8 cellular contexts compared by ENCODE assay signal in the genomic region with DNA sequence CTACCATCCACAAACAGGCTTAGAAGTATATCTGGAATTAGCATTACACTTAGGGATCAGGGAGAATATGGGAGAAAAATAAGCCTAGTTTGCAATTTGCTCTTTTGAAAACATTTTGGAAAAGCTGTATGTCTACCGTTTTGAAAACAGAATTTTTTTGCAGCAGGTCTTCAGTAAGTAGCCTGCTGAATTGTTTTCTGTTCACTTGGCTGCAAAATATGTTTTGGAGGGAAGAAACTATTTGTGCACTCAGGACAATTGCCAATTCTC. TPM values are rescaled to one million over a fixed set of nuclear protein-coding genes. Genes with fewer than 3 reads are reported as not detected.
DNase-seq lines count a peak whose midpoint lies in the region; ATAC-seq lines count a peak whose summit lies in the region.

No MANE protein-coding gene starts in this region.

- peaks cover 11% of the 10 kb centered on the region for H3K36me3 Mint-ChIP-seq in activated CD4-positive, alpha-beta memory T cell treated with anti-CD3 and anti-CD28 coated beads for 36 hours

- no peaks in the 10 kb centered on the region for H3K9me3 Mint-ChIP-seq in activated CD4-positive, alpha-beta memory T cell treated with anti-CD3 and anti-CD28 coated beads for 36 hours

- H3K27me3 Mint-ChIP-seq in activated CD4-positive, alpha-beta memory T cell treated with anti-CD3 and anti-CD28 coated beads for 36 hours, result no peaks in the 10 kb centered on the region

- H3K27me3 ChIP-seq in right cardiac atrium (ENCODE audit: control insufficient read depth, insufficient read depth) (no peaks in the 10 kb centered on the region), stomach smooth muscle (ENCODE audit: control insufficient read depth in 1 of 2, insufficient read depth in 2 of 2, low read length in 2 of 2) (no peaks in the 10 kb centered on the region)

- WGBS in right cardiac atrium, result 3% methylated on average over 1 of the region's 1 CpG

- H3K9me3 ChIP-seq in right cardiac atrium (ENCODE audit: control insufficient read depth, low read length) (no peaks in the 10 kb centered on the region), stomach smooth muscle (ENCODE audit: control insufficient read depth in 2 of 2, low read length in 2 of 2) (no peaks in the 10 kb centered on the region)

- peaks cover 0 to 2% of the 10 kb centered on the region in 2 donors for H3K36me3 ChIP-seq in stomach smooth muscle (ENCODE audit: control insufficient read depth in 2 of 2, insufficient read depth in 2 of 2, low read length in 2 of 2)

- H3K27ac Mint-ChIP-seq in activated CD4-positive, alpha-beta memory T cell treated with anti-CD3 and anti-CD28 coated beads for 36 hours, result peak overlapping the region; percentile 93

- peaks cover 15% of the 10 kb centered on the region for H3K4me1 ChIP-seq in right cardiac atrium (ENCODE audit: control insufficient read depth, insufficient read depth, low read length)
- H3K4me1 ChIP-seq in stomach smooth muscle (ENCODE audit: control insufficient read depth, insufficient read depth, low read length), result peaks cover 15% of the 10 kb centered on the region

- peak overlapping the region; percentile 67 for H3K4me3 Mint-ChIP-seq in activated CD4-positive, alpha-beta memory T cell treated with anti-CD3 and anti-CD28 coated beads for 36 hours

- H3K27ac ChIP-seq in right cardiac atrium (ENCODE audit: low read length) (peak overlapping the region; percentile 98), stomach smooth muscle (ENCODE audit: low read length) (peak overlapping the region; percentile 84)

- DNase-seq in NCI-H748 (lab: John Stamatoyannopoulos, UW; ENCODE audit: unreplicated experiment) (peak; percentile 72), NCI-H748 treated with DMSO at 0.1 percent for 48 hours (lab: John Stamatoyannopoulos, UW) (no peak), right cardiac atrium (no peak)
- DNase-seq in activated CD4-positive, alpha-beta memory T cell treated with anti-CD3 and anti-CD28 coated beads for 36 hours, result no peak

- H3K4me1 Mint-ChIP-seq in activated CD4-positive, alpha-beta memory T cell treated with anti-CD3 and anti-CD28 coated beads for 36 hours (ENCODE audit: low read depth), result peaks cover 55% of the 10 kb centered on the region

- CTCF ChIA-PET in activated CD4-positive, alpha-beta memory T cell treated with anti-CD3 and anti-CD28 coated beads for 36 hours (lab: Charles Lee), result interaction anchor here (1.0 to 2.3 kb wide), 6 partner anchors 11 to 100 kb away, joined by 3 to 20 read pairs (median 4); a partner anchor contains a TSS

- ATAC-seq in right cardiac atrium, result no peak
- no peak for ATAC-seq in GM19395 (IDR thresholded peaks at IDR 0.05; ENCODE audit: unreplicated experiment)
- no peak for ATAC-seq in GM19351 (IDR thresholded peaks at IDR 0.05; ENCODE audit: unreplicated experiment)
- ATAC-seq in HG03135 (IDR thresholded peaks at IDR 0.05; ENCODE audit: unreplicated experiment), result no peak

- POLR2A ChIA-PET in activated CD4-positive, alpha-beta memory T cell treated with anti-CD3 and anti-CD28 coated beads for 36 hours (lab: Charles Lee), result interaction anchor here (0.6 to 3.4 kb wide), 11 partner anchors 8 to 474 kb away, joined by 3 to 52 read pairs (median 4); a partner anchor contains a TSS

- H3K9ac ChIP-seq in stomach smooth muscle (ENCODE audit: low read length in 2 of 2), result peak overlapping the region; percentile 35 to 48

- intact Hi-C loops in activated CD4-positive, alpha-beta memory T cell treated with anti-CD3 and anti-CD28 coated beads for 36 hours (cut with micrococcal nuclease), result loop anchor here (5.0 kb wide), 1 partner anchor 40 kb away; a partner anchor contains a TSS
- intact Hi-C loops in right cardiac atrium (cut with DNase I), result no loop called here

- H3K4me3 ChIP-seq in right cardiac atrium (ENCODE audit: low read length) (peak overlapping the region; percentile 73), stomach smooth muscle (ENCODE audit: low read length in 2 of 2) (peak overlapping the region; percentile 68 to 72)

RNA-seq across cellular contexts. Expression of a gene that starts 39.6 kb away (rescaled TPM):
- total RNA-seq in activated CD4-positive, alpha-beta memory T cell treated with anti-CD3 and anti-CD28 coated beads for 36 hours, result 10 to 100 TPM; 62.3 to 65.2 TPM
- 100 to 1,000 TPM; 120 to 150 (median 134) TPM for total RNA-seq in right cardiac atrium
- polyA plus RNA-seq in right cardiac atrium, result 116 TPM
